Comparison of ENCODE assay signal across 8 cellular contexts in genomic region chr5:171418316-171418981, GRCh38. TPM values are rescaled to one million over a fixed set of nuclear protein-coding genes. Genes with fewer than 3 reads are reported as not detected.
DNase-seq lines count a peak whose midpoint lies in the region; ATAC-seq, FAIRE-seq and TF ChIP-seq lines count a peak whose summit lies in the region.

No MANE protein-coding gene starts in this region.

- in situ Hi-C loops in GM12878 (cut with MboI), result loop anchor here (5.0 to 25.0 kb wide), 3 partner anchors 489 to 869 kb away; partner anchors contain the start of gene UBTD2

- peak overlapping the region; percentile 55; the same call in 1 of the 2 replicates for H3K4me3 ChIP-seq in GM12878

- no peaks in the 10 kb centered on the region for H3K79me2 ChIP-seq in GM12878 (ENCODE audit: control insufficient read depth, insufficient read depth, low read length)

- H3K4me2 ChIP-seq in GM12878 (ENCODE audit: control insufficient read depth, insufficient read depth), result peak overlapping the region; percentile 95

- peaks cover 4 to 5% of the 10 kb centered on the region in 2 experiments; a peak in 3 of 4 replicates for H3K27me3 ChIP-seq in GM12878 (replicated peaks in 1 of 2; ENCODE audit: control insufficient read depth in 2 of 2, insufficient read depth in 2 of 2, low read length in 1 of 2)

- peak; percentile 87 to 98 (median 89) for TF ChIP-seq CTCF in GM12878 (IDR thresholded peaks at IDR 0.05 in 2 of 3, conservative IDR thresholded peaks at IDR 0.05 in 1 of 3; ENCODE audit: control insufficient read depth in 2 of 3, extremely low read depth in 1 of 3, insufficient read depth in 1 of 3, low read depth in 3 of 3, low read length in 3 of 3)

- intact Hi-C loops in GM12878 (cut with micrococcal nuclease; ENCODE audit: unreplicated experiment), result loop anchor here (1.0 to 10.0 kb wide), 4 partner anchors 434 to 622 kb away; partner anchors contain the start of gene FBXW11

- TF ChIP-seq EP300 in GM12878 (IDR thresholded peaks at IDR 0.05; ENCODE audit: borderline replicate concordance in 1 of 2, control insufficient read depth in 1 of 2, low read depth in 2 of 2, low read length in 2 of 2), result no peak

- H3K9me3 ChIP-seq in GM12878 (replicated peaks; ENCODE audit: control insufficient read depth, insufficient read depth, low read length), result no peaks in the 10 kb centered on the region

- POLR2A ChIA-PET in GM12878 (lab: Charles Lee), result interaction anchor here (0.6 kb wide), 3 partner anchors 52 to 891 kb away, joined by 3 to 5 read pairs (median 5); no protein-coding TSS in a partner anchor

- BruUV-seq in GM12878 (replicated peaks; lab: Mats Ljungman, UMichigan), result no TSS peak

- H3K36me3 ChIP-seq in GM12878 (ENCODE audit: control insufficient read depth in 2 of 2, insufficient read depth in 2 of 2, low read length in 1 of 2), result peaks cover 0 to under 1% of the 10 kb centered on the region in 2 experiments; a peak in 3 of 4 replicates

- peak; percentile 61 for ATAC-seq in GM21825 (IDR thresholded peaks at IDR 0.05; ENCODE audit: unreplicated experiment)
- ATAC-seq in GM12878, result peak; percentile 88

- H3K27ac ChIP-seq in GM12878 (ENCODE audit: control insufficient read depth, insufficient read depth), result no peak overlapping the region

- H3K9ac ChIP-seq in GM12878 (ENCODE audit: control insufficient read depth, insufficient read depth, low read length), result no peak overlapping the region

- SMC1A ChIA-PET in GM12878 (lab: Charles Lee; ENCODE audit: uncharacterized antibody, unreplicated experiment), result interaction anchor here (0.9 to 1.9 kb wide), 6 partner anchors 9 to 641 kb away, joined by 3 to 11 read pairs (median 3); partner anchors contain the start of gene FBXW11

- peaks cover 7% of the 10 kb centered on the region for H3K4me1 ChIP-seq in GM12878 (ENCODE audit: control insufficient read depth, insufficient read depth, low read length)

- FAIRE-seq in G401.6 (lab: Jason Lieb, UNC) (peak; percentile 93), GM12878 (lab: Jason Lieb, UNC) (peak; percentile 59)

- DNase-seq in Kasumi-1 (lab: John Stamatoyannopoulos, UW) (peak; percentile 30 to 57), T follicular helper cell (ENCODE audit: low read depth) (peak; percentile 20), GM12878 (ENCODE audit: low read depth, low spot score) (no peak), hypothalamus (lab: John Stamatoyannopoulos, UW) (peak in 43 of 51 donors; percentile 6 to 75 (median 47)), putamen (ENCODE audit: low spot score) (peak; percentile 23), NCI-H1436 (lab: John Stamatoyannopoulos, UW) (no peak)

- no peak overlapping the region for H2AFZ ChIP-seq in GM12878 (ENCODE audit: control insufficient read depth, low read depth, low read length)

- no peak for TF ChIP-seq POLR2A in GM12878 (IDR thresholded peaks at IDR 0.05; ENCODE audit: low read depth, low read length)

- RAD21 ChIA-PET in GM12878 (lab: Charles Lee; ENCODE audit: unreplicated experiment), result interaction anchor here (0.9 to 2.1 kb wide), 6 partner anchors 66 to 494 kb away, joined by 3 to 17 read pairs (median 3); no protein-coding TSS in a partner anchor

- no peaks in the 10 kb centered on the region for H4K20me1 ChIP-seq in GM12878 (ENCODE audit: control insufficient read depth, insufficient read depth)

- CTCF ChIA-PET in GM12878 (lab: Yijun Ruan, JAX), result interaction anchor here (0.6 to 2.3 kb wide), 21 partner anchors 10 to 641 kb away, joined by 3 to 11 read pairs (median 4); no protein-coding TSS in a partner anchor

- WGBS in GM12878 (ENCODE audit: insufficient coverage, insufficient replicate concordance, low lambda C conversion rate, missing lambda C conversion rate), result 5% methylated on average over 26 of the region's 26 CpGs

- peak; percentile 80 for TF ChIP-seq RAD21 in GM12878 (IDR thresholded peaks at IDR 0.05; ENCODE audit: insufficient read depth, low read depth, low read length)

TF ChIP-seq in GM12878, 131 proteins besides CTCF, POLR2A, EP300 and RAD21 (continues in another document):
- TF ChIP-seq CREM (IDR thresholded peaks at IDR 0.05; ENCODE audit: low read depth), result peak; percentile 68
- 0 out of 2 replicates have a peak, but pooled peaks have one; percentile 27 for TF ChIP-seq CHD2 (IDR thresholded peaks at IDR 0.05; ENCODE audit: borderline replicate concordance, low read depth, low read length)
- peak; percentile 56 for TF ChIP-seq CREB1 (IDR thresholded peaks at IDR 0.05; ENCODE audit: low read depth)
- TF ChIP-seq CEBPB (IDR thresholded peaks at IDR 0.05; ENCODE audit: borderline replicate concordance in 1 of 2, low read depth in 2 of 2, low read length in 2 of 2), result no peak
- 0 out of 3 replicates have a peak, but pooled peaks of 1 of the 2 experiments have one; percentile 19 for TF ChIP-seq EGR1 (IDR thresholded peaks at IDR 0.05; ENCODE audit: borderline replicate concordance in 1 of 2, low read depth in 2 of 2, low read length in 2 of 2)
- TF ChIP-seq PAX5 (IDR thresholded peaks at IDR 0.05; ENCODE audit: borderline replicate concordance, low read depth, low read length), result 0 out of 2 replicates have a peak, but pooled peaks have one; percentile 32
- peak in 1 of 2 experiments; percentile 23; a peak in 1 of 4 replicates for TF ChIP-seq BHLHE40 (IDR thresholded peaks at IDR 0.05; ENCODE audit: borderline replicate concordance in 1 of 2, low read depth in 2 of 2, low read length in 1 of 2)
- TF ChIP-seq SMC3 (IDR thresholded peaks at IDR 0.05; ENCODE audit: borderline replicate concordance, low read length), result peak; percentile 47; the same call in 1 of the 2 replicates
- 0 out of 2 replicates have a peak, but pooled peaks have one; percentile 25 for TF ChIP-seq TCF3 (IDR thresholded peaks at IDR 0.05; ENCODE audit: borderline replicate concordance, insufficient read depth, low read depth, low read length)
- TF ChIP-seq YY1 (IDR thresholded peaks at IDR 0.05; ENCODE audit: low read depth, low read length), result 0 out of 2 replicates have a peak, but pooled peaks have one; percentile 17
- peak; percentile 59; the same call in 1 of the 2 replicates for TF ChIP-seq SIN3A (IDR thresholded peaks at IDR 0.05; ENCODE audit: low read depth, low read length)
- no peak for TF ChIP-seq IKZF2 (IDR thresholded peaks at IDR 0.05)
- peak; percentile 28; the same call in 1 of the 2 replicates for TF ChIP-seq LARP7 (IDR thresholded peaks at IDR 0.05)
- TF ChIP-seq STAT3 (IDR thresholded peaks at IDR 0.05; ENCODE audit: low read depth, low read length), result no peak
- peak; percentile 64; the same call in 1 of the 2 replicates for TF ChIP-seq MXI1 (IDR thresholded peaks at IDR 0.05; ENCODE audit: low read depth, low read length)

RNA-seq across cellular contexts. Expression of gene FGF18, which starts 1.0 kb away (rescaled TPM):
- total RNA-seq in GM12878 (2013; cell fraction: nucleolus; rRNA removed), result not detected in 2 replicates
- total RNA-seq in GM12878 (2014; rRNA removed), result 0.06 and 0.11 TPM in 2 replicates
- total RNA-seq in GM12878 (2014; rRNA removed; fragmentation: Illumina TruSeq; extraction: Trizol), result 0.04 TPM in 1 of 2 replicates, not detected in the other
- not detected in 2 replicates for total RNA-seq in GM12878 (2021)
- polyA plus RNA-seq in GM12878 (2011; ENCODE audit: low read depth), result not detected
- 0.03 TPM in 1 of 2 replicates, not detected in the other for polyA plus RNA-seq in GM12878 (2011; rRNA removed)
- 0.03 TPM in 1 of 2 replicates, not detected in the other for polyA plus RNA-seq in GM12878 (2011; cell fraction: cytosol; rRNA removed)
- polyA plus RNA-seq in GM12878 (2011; cell fraction: nucleus; rRNA removed), result 0.09 TPM in 2 replicates
- 0.07 TPM in 1 of 2 replicates, not detected in the other for polyA plus RNA-seq in GM12878 (2012)
- not detected in 2 replicates for polyA plus RNA-seq in GM12878 (2014; fragmentation: Illumina TruSeq; extraction: Trizol)
- not detected for polyA plus RNA-seq in GM12878 (2014; fragmentation: Nextera tagmentation; extraction: Ambion mirVana)
- 0.09 TPM in 1 of 2 replicates, not detected in the other for polyA plus RNA-seq in GM12878 (2014; rRNA removed)
- polyA plus RNA-seq in GM12878 (2016; fragmentation: Nextera tagmentation; extraction: Ambion mirVana), result under 1 TPM in 1 of 2 experiments, not detected in 1; 0.10 TPM
- polyA minus RNA-seq in GM12878 (2011; rRNA and poly(A)+ RNA removed), result not detected in 2 replicates
- not detected in 2 replicates for polyA minus RNA-seq in GM12878 (2011; cell fraction: cytosol; rRNA and poly(A)+ RNA removed)
- polyA minus RNA-seq in GM12878 (2011; cell fraction: nucleus; rRNA and poly(A)+ RNA removed), result not detected in 2 replicates

RNA-seq across cellular contexts. Expression of gene NPM1, which starts 30.8 kb away (rescaled TPM):
- 425 and 430 TPM in 2 replicates for total RNA-seq in GM12878 (2013; cell fraction: nucleolus; rRNA removed)
- total RNA-seq in GM12878 (2014; rRNA removed), result 2,837 and 2,926 TPM in 2 replicates
- 5,396 and 5,466 TPM in 2 replicates for total RNA-seq in GM12878 (2014; rRNA removed; fragmentation: Illumina TruSeq; extraction: Trizol)
- 2,607 and 2,609 TPM in 2 replicates for total RNA-seq in GM12878 (2021)
- polyA plus RNA-seq in GM12878 (2011; ENCODE audit: low read depth), result 1,342 TPM
- 2,896 and 3,056 TPM in 2 replicates for polyA plus RNA-seq in GM12878 (2011; rRNA removed)
- polyA plus RNA-seq in GM12878 (2011; cell fraction: cytosol; rRNA removed), result 3,501 and 4,381 TPM in 2 replicates
- 735 and 1,933 TPM in 2 replicates for polyA plus RNA-seq in GM12878 (2011; cell fraction: nucleus; rRNA removed)
- 4,384 and 5,105 TPM in 2 replicates for polyA plus RNA-seq in GM12878 (2012)
- polyA plus RNA-seq in GM12878 (2014; fragmentation: Illumina TruSeq; extraction: Trizol), result 4,943 and 8,358 TPM in 2 replicates
- polyA plus RNA-seq in GM12878 (2014; fragmentation: Nextera tagmentation; extraction: Ambion mirVana), result 1,000 to 10,000 TPM; 3,742 to 5,105 TPM
- 2,295 and 2,497 TPM in 2 replicates for polyA plus RNA-seq in GM12878 (2014; rRNA removed)
- 1,000 to 10,000 TPM; 1,843 to 2,046 TPM for polyA plus RNA-seq in GM12878 (2016; fragmentation: Nextera tagmentation; extraction: Ambion mirVana)
- 1,162 and 2,005 TPM in 2 replicates for polyA minus RNA-seq in GM12878 (2011; rRNA and poly(A)+ RNA removed)
- polyA minus RNA-seq in GM12878 (2011; cell fraction: cytosol; rRNA and poly(A)+ RNA removed), result 2,291 and 2,774 TPM in 2 replicates
- 272 and 485 TPM in 2 replicates for polyA minus RNA-seq in GM12878 (2011; cell fraction: nucleus; rRNA and poly(A)+ RNA removed)

Comparison
In these comparisons a context has a peak if more than half of its experiments do, and no peak if none do; other contexts are left out.
1. DNase-seq: peak in Kasumi-1 (2 of 2), T follicular helper cell (single experiment), hypothalamus (43 of 51) and putamen (single experiment); none in GM12878 (single experiment) and NCI-H1436 (single experiment).